In the genomic region with DNA sequence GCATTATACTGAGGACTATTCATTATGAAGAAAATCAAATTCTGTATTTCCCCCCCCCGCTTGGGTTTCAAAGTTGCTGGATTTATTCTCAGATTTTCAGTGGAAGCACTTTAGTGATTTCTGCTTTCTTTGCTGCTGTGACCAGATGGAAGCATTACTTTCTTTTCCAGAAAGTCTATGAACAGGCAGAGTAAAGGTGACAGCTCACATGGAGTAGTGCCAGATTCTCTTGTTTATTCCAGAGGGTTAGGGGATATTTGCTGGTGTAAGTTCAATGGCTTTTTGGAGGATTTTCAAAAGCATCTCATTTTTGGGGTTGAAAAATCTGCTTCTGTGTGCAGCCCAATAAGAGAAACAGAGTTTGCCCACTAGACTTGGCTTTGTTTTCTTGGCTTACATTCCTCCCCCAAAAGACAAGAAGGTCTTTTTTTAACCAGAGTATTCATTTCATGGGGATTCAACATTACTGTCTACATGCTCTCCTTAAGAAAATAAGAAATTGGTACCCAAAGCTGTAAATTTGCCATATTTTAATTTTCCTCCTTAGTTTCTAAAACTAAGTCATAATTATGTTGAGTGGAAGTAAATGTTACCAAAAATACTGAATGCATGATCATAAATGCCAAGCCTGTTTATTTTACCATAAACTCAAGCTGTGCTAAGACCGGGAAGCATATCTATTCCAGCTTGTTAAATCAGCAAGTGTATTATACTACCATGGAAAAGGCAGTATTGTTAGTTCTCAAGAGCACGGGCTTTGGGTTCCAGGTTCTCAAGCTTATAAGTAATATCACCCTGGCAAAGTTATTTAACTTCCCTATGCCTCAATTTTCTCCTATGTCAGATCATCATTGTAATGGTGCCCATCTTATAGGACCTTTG, we compare ENCODE assay signal across 15 cellular contexts.
DNase-seq lines count a peak whose midpoint lies in the region; ATAC-seq, FAIRE-seq and TF ChIP-seq lines count a peak whose summit lies in the region.
"Had no signal": no experiment of that assay in that cellular context is flagged by ENCODE, and none has a peak within 500 bp of the region (broad histone marks: within the 10 kb centered on the region; RNA-seq: fewer than 3 reads in every experiment).

No MANE protein-coding gene starts in this region.

- 54% methylated on average over 3 of the region's 3 CpGs for WGBS in right lobe of liver (ENCODE audit: insufficient coverage, low coverage, low lambda C conversion rate, missing lambda C conversion rate)
- 5% methylated on average over 3 of the region's 3 CpGs for WGBS in HepG2 (ENCODE audit: low lambda C conversion rate)
- 69% methylated on average over 3 of the region's 3 CpGs for WGBS in esophagus muscularis mucosa

- H3K4me2 ChIP-seq in HepG2 (ENCODE audit: low read depth, low read length) = no peak overlapping the region
- H3K4me2 ChIP-seq: BLaER1 had no signal

- intact Hi-C loops in right lobe of liver (cut with DNase I) = no loop called here
- intact Hi-C loops in HepG2 (cut with micrococcal nuclease; ENCODE audit: unreplicated experiment) = no loop called here
- intact Hi-C loops in esophagus muscularis mucosa (cut with DNase I) = no loop called here

- H3K27me3 ChIP-seq in right lobe of liver (no peaks in the 10 kb centered on the region), HepG2 (ENCODE audit: control insufficient read depth in 1 of 2, insufficient read depth in 2 of 2, low read length in 2 of 2) (no peaks in the 10 kb centered on the region), esophagus muscularis mucosa (no peaks in the 10 kb centered on the region)
- H3K27me3 ChIP-seq: BLaER1 had no signal

- POLR2A ChIA-PET in HepG2 (lab: Yijun Ruan, JAX) = no interaction called here

- H3K4me1 ChIP-seq in right lobe of liver (peaks cover 0 to 17% (median 0%) of the 10 kb centered on the region in 4 donors), HepG2 (ENCODE audit: insufficient read depth, low read length) (no peaks in the 10 kb centered on the region), esophagus muscularis mucosa (no peaks in the 10 kb centered on the region)
- H3K4me1 ChIP-seq: BLaER1, Caco-2 had no signal

- TF ChIP-seq POLR2A in right lobe of liver (IDR thresholded peaks at IDR 0.05) = no peak
- TF ChIP-seq POLR2A in HepG2 (IDR thresholded peaks at IDR 0.05; ENCODE audit: insufficient read depth in 1 of 2, low read depth in 2 of 2, low read length in 2 of 2) = no peak
- TF ChIP-seq POLR2A in esophagus muscularis mucosa (IDR thresholded peaks at IDR 0.05; ENCODE audit: low read depth) = no peak

- in situ Hi-C loops in HepG2 (cut with HindIII; ENCODE audit: extremely low pct_ligation_motif_present, low pct_unique_long_range_greater_than_20kb) = no loop called here

- TF ChIP-seq EP300 in HepG2 (IDR thresholded peaks at IDR 0.05; ENCODE audit: low read depth in 2 of 2, low read length in 2 of 2) (no peak), HepG2 (CRISPR knock-in tag; IDR thresholded peaks at IDR 0.05; ENCODE audit: borderline replicate concordance) (no peak), esophagus muscularis mucosa (IDR thresholded peaks at IDR 0.05) (no peak)

- H3K79me2 ChIP-seq in HepG2 (ENCODE audit: insufficient read depth, low read length) = no peaks in the 10 kb centered on the region

- peak; percentile 43 to 61 (median 56) for ATAC-seq in right lobe of liver
- no peak for ATAC-seq in HepG2
- ATAC-seq in left lobe of liver = peak; percentile 47

- no peak for TF ChIP-seq CTCF in right lobe of liver (IDR thresholded peaks at IDR 0.05)
- TF ChIP-seq CTCF in HepG2 (CRISPR knock-in tag; IDR thresholded peaks at IDR 0.05) = no peak
- TF ChIP-seq CTCF in esophagus muscularis mucosa (IDR thresholded peaks at IDR 0.05) = no peak

- no peak for TF ChIP-seq RAD21 in HepG2 (CRISPR knock-in tag; IDR thresholded peaks at IDR 0.05)

- H3K4me3 ChIP-seq in right lobe of liver (no peak overlapping the region), HepG2 (replicated peaks in 1 of 3; ENCODE audit: insufficient read depth in 1 of 3, low read depth in 2 of 3, low read length in 3 of 3) (no peak overlapping the region), esophagus muscularis mucosa (no peak overlapping the region)
- H3K4me3 ChIP-seq: BLaER1 had no signal

- H3K27ac ChIP-seq in right lobe of liver (no peak overlapping the region), HepG2 (ENCODE audit: extremely low read length, insufficient read depth, low read length) (no peak overlapping the region), esophagus muscularis mucosa (replicated peaks in 1 of 4) (no peak overlapping the region)
- H3K27ac ChIP-seq: BLaER1 had no signal

- H4K20me1 ChIP-seq in HepG2 (ENCODE audit: insufficient read depth, low read length) = no peaks in the 10 kb centered on the region
- H4K20me1 ChIP-seq: BLaER1 had no signal

- H3K36me3 ChIP-seq in right lobe of liver = no peaks in the 10 kb centered on the region
- H3K36me3 ChIP-seq in HepG2 (replicated peaks in 1 of 2; ENCODE audit: control insufficient read depth in 1 of 2, insufficient read depth in 2 of 2, low read length in 2 of 2) = no peaks in the 10 kb centered on the region
- H3K36me3 ChIP-seq in esophagus muscularis mucosa = no peaks in the 10 kb centered on the region
- H3K36me3 ChIP-seq: BLaER1 had no signal

- CTCF ChIA-PET in HepG2 (lab: Yijun Ruan, JAX; ENCODE audit: low intra/inter-chr PET ratio, low total read pairs) = no interaction called here

- H3K9me3 ChIP-seq in right lobe of liver (no peaks in the 10 kb centered on the region), HepG2 (ENCODE audit: low read length) (no peaks in the 10 kb centered on the region), esophagus muscularis mucosa (no peaks in the 10 kb centered on the region)
- H3K9me3 ChIP-seq: BLaER1, Caco-2 had no signal

- H2AFZ ChIP-seq in HepG2 (ENCODE audit: low read length) = no peak overlapping the region

- BruUV-seq in HepG2 (replicated peaks; lab: Mats Ljungman, UMichigan) = no TSS peak

- no peak for FAIRE-seq in HepG2 (lab: Jason Lieb, UNC)

- no peak overlapping the region for H3K9ac ChIP-seq in HepG2 (ENCODE audit: insufficient read depth, low read depth, low read length)
- H3K9ac ChIP-seq: BLaER1 had no signal

- DNase-seq in right lobe of liver (no peak), HepG2 (ENCODE audit: low spot score) (no peak), NCI-H446 treated with DMSO at 0.1 percent for 48 hours (lab: John Stamatoyannopoulos, UW) (peak; percentile 92), left lobe of liver (ENCODE audit: low spot score) (no peak), esophagus muscularis mucosa (ENCODE audit: extremely low spot score) (no peak), hippocampal formation (lab: John Stamatoyannopoulos, UW) (no peak)
- no peak for DNase-seq in activated CD4-positive, alpha-beta T cell treated with anti-CD3 and anti-CD28 coated beads for 48 hours
- DNase-seq: 8988T; AML-193; Caco-2; CD8-positive, alpha-beta memory T cell; DND-41; GF-D8; HCEC 1CT had no signal

TF ChIP-seq in HepG2, 621 proteins besides CTCF, POLR2A, EP300 and RAD21 (continues in another document):
- TF ChIP-seq NFIB (CRISPR knock-in tag; IDR thresholded peaks at IDR 0.05; ENCODE audit: borderline replicate concordance) (no peak), ZNF382 (CRISPR knock-in tag; IDR thresholded peaks at IDR 0.05; ENCODE audit: borderline replicate concordance) (no peak), KLF13 (CRISPR knock-in tag; IDR thresholded peaks at IDR 0.05) (no peak), CCAR2 (optimal IDR thresholded peaks at IDR 0.05; ENCODE audit: low read depth, low read length) (no peak), ZKSCAN8 (CRISPR knock-in tag; IDR thresholded peaks at IDR 0.05; ENCODE audit: borderline replicate concordance) (no peak), CBX1 (IDR thresholded peaks at IDR 0.05; ENCODE audit: low read depth) (no peak), ZNF451 (CRISPR knock-in tag; IDR thresholded peaks at IDR 0.05) (no peak), XBP1 (CRISPR knock-in tag; IDR thresholded peaks at IDR 0.05) (no peak), TAF15 (IDR thresholded peaks at IDR 0.05; ENCODE audit: low read depth, low read length, poor library complexity, severe bottlenecking) (no peak), HOXD1 (CRISPR knock-in tag; IDR thresholded peaks at IDR 0.05) (no peak)
- TF ChIP-seq, protein P1, sequence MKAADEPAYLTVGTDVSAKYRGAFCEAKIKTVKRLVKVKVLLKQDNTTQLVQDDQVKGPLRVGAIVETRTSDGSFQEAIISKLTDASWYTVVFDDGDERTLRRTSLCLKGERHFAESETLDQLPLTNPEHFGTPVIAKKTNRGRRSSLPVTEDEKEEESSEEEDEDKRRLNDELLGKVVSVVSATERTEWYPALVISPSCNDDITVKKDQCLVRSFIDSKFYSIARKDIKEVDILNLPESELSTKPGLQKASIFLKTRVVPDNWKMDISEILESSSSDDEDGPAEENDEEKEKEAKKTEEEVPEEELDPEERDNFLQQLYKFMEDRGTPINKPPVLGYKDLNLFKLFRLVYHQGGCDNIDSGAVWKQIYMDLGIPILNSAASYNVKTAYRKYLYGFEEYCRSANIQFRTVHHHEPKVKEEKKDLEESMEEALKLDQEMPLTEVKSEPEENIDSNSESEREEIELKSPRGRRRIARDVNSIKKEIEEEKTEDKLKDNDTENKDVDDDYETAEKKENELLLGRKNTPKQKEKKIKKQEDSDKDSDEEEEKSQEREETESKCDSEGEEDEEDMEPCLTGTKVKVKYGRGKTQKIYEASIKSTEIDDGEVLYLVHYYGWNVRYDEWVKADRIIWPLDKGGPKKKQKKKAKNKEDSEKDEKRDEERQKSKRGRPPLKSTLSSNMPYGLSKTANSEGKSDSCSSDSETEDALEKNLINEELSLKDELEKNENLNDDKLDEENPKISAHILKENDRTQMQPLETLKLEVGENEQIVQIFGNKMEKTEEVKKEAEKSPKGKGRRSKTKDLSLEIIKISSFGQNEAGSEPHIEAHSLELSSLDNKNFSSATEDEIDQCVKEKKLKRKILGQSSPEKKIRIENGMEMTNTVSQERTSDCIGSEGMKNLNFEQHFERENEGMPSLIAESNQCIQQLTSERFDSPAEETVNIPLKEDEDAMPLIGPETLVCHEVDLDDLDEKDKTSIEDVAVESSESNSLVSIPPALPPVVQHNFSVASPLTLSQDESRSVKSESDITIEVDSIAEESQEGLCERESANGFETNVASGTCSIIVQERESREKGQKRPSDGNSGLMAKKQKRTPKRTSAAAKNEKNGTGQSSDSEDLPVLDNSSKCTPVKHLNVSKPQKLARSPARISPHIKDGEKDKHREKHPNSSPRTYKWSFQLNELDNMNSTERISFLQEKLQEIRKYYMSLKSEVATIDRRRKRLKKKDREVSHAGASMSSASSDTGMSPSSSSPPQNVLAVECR (CRISPR knock-in tag; IDR thresholded peaks at IDR 0.05; ENCODE audit: borderline replicate concordance) = no peak
- TF ChIP-seq, protein P2, sequence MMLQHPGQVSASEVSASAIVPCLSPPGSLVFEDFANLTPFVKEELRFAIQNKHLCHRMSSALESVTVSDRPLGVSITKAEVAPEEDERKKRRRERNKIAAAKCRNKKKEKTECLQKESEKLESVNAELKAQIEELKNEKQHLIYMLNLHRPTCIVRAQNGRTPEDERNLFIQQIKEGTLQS (CRISPR knock-in tag; IDR thresholded peaks at IDR 0.05) = no peak
